In the genomic region with DNA sequence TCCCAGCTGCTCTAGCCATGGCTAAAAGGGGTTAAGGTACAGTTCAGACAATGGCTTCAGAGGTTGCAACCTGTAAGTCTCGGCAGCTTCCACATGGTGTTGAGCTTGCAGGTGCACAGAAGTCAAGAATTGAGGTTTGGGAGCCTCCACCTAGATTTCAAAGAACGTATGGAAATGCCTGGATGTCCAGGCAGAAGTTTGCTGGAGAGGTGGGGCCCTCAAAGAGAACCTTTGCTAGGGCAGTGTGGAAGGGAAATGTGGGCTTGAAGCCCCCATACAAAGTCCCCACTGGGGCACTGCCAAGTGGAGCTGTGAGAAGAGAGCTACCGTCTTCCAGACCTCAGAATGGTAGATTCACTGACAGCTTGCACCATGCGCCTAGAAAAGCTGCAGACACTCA, we compare ENCODE assay signal across 20 cellular contexts.
DNase-seq lines count a peak whose midpoint lies in the region; ATAC-seq and TF ChIP-seq lines count a peak whose summit lies in the region.
"Had no signal": no experiment of that assay in that cellular context is flagged by ENCODE, and none has a peak within 500 bp of the region (broad histone marks: within the 10 kb centered on the region; RNA-seq: fewer than 3 reads in every experiment).

No MANE protein-coding gene starts in this region.

- H2AFZ ChIP-seq in OCI-LY7 (ENCODE audit: low read length), result no peak overlapping the region
- H2AFZ ChIP-seq: GM23248 had no signal

- H3K27me3 ChIP-seq in MG63, result no peaks in the 10 kb centered on the region

- no peak for ATAC-seq in HG02852 (IDR thresholded peaks at IDR 0.05; ENCODE audit: unreplicated experiment)
- ATAC-seq in HG02642 (IDR thresholded peaks at IDR 0.05; ENCODE audit: poor library complexity, unreplicated experiment), result no peak
- ATAC-seq: Panc1, T-cell had no signal

- TF ChIP-seq CTCF in OCI-LY7 (conservative IDR thresholded peaks at IDR 0.05; ENCODE audit: low read length), result no peak

- no peaks in the 10 kb centered on the region for H3K4me1 ChIP-seq in OCI-LY7 (ENCODE audit: insufficient read depth, low read length, poor library complexity, severe bottlenecking)

- TF ChIP-seq POLR2A in erythroblast (IDR thresholded peaks at IDR 0.05; ENCODE audit: low read length), result no peak

- POLR2A ChIA-PET in OCI-LY7 (lab: Charles Lee), result interaction anchor here (0.6 kb wide), 1 partner anchor 553 kb away, joined by 3 read pairs; no protein-coding TSS in a partner anchor

- no peak overlapping the region for H3K4me3 ChIP-seq in OCI-LY7 (ENCODE audit: low read depth, low read length, poor library complexity, severe bottlenecking)
- H3K4me3 ChIP-seq in MG63, result no peak overlapping the region
- H3K4me3 ChIP-seq: GM23248, HAP-1 had no signal

- H4K20me1 ChIP-seq in OCI-LY7 (ENCODE audit: insufficient read depth, low read length), result no peaks in the 10 kb centered on the region

- no peak overlapping the region for H3K4me2 ChIP-seq in OCI-LY7 (ENCODE audit: low read length)

- H3K27ac ChIP-seq in OCI-LY7 (ENCODE audit: low read depth, low read length, poor library complexity, severe bottlenecking), result no peak overlapping the region
- H3K27ac ChIP-seq: C4-2B, GM23248 had no signal

- BruUV-seq in OCI-LY7 (replicated peaks; lab: Mats Ljungman, UMichigan), result no TSS peak

- no peaks in the 10 kb centered on the region for H3K9me2 ChIP-seq in OCI-LY7 (ENCODE audit: insufficient read depth, low read length)

- in situ Hi-C loops in ACHN (cut with HindIII; ENCODE audit: low pct_ligation_motif_present, low pct_unique_long_range_greater_than_20kb, low sequenced_read_pairs) (no loop called here), Caki2 (cut with HindIII; ENCODE audit: low pct_unique_long_range_greater_than_20kb, low sequenced_read_pairs) (no loop called here)

- H3K9me3 ChIP-seq in OCI-LY7 (ENCODE audit: low read length) (peaks cover 66% of the 10 kb centered on the region; the same call in 1 of the 2 replicates), MG63 (no peaks in the 10 kb centered on the region; the same call in 1 of the 2 replicates)

- CTCF ChIA-PET in OCI-LY7 (lab: Charles Lee; ENCODE audit: unreplicated experiment), result no interaction called here

- peaks cover 46% of the 10 kb centered on the region for H3K79me2 ChIP-seq in OCI-LY7 (ENCODE audit: insufficient read depth, low read depth, low read length)

- intact Hi-C loops in OCI-LY7 (cut with micrococcal nuclease; ENCODE audit: unreplicated experiment), result no loop called here

- DNase-seq in ACHN, result peak; percentile 22
- DNase-seq in Caki2 (ENCODE audit: low read depth), result peak; percentile 2
- DNase-seq in OCI-LY7 (ENCODE audit: low spot score), result peak; percentile 54
- peak; percentile 11 to 29 for DNase-seq in erythroblast (lab: John Stamatoyannopoulos, UW)
- no peak for DNase-seq in NCI-H1092 treated with DMSO at 0.1 percent for 48 hours (lab: John Stamatoyannopoulos, UW)
- no peak for DNase-seq in MG63
- DNase-seq: DMS79 treated with DMSO at 0.1 percent for 48 hours, GM23248, NCI-H1092, NCI-H1436 treated with DMSO at 0.1 percent for 48 hours, NCI-H1930, NCI-H510A, NCI-H748 treated with DMSO at 0.1 percent for 48 hours, SIG-M5, T-cell had no signal

- H3K36me3 ChIP-seq in OCI-LY7 (ENCODE audit: insufficient read depth, low read length) (peaks cover 99% of the 10 kb centered on the region), MG63 (peaks cover 3% of the 10 kb centered on the region; the same call in 1 of the 2 replicates)

Comparison
In these comparisons a context has a peak if more than half of its experiments do, and no peak if none do; other contexts are left out.
1. DNase-seq: peak in ACHN (single experiment), Caki2 (single experiment), OCI-LY7 (single experiment) and erythroblast (2 of 2); none in NCI-H1092 treated with DMSO at 0.1 percent for 48 hours (single experiment) and MG63 (single experiment).